28 cellular contexts compared by ENCODE assay signal in the genomic region with DNA sequence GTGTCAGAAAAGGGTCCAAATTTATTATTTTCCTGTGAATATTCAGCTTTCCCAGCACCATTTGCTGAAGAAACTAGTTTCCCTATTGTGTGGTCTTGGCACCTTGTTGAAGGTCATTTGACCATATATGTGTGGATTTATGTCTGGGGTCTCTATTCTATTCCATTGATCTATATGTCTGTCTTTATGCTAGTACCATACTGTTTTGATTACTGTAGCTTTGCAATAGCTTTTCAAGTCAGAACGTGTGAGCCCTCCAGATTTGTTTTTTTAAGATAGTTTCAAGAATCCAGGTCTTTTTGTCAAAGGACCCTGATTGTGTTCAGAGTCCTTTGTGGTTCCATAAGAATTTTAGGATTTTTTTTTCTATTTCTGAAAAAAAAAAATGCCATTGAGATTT.
"Had no signal": no experiment of that assay in that cellular context is flagged by ENCODE, and none has a peak within 500 bp of the region (broad histone marks: within the 10 kb centered on the region; RNA-seq: fewer than 3 reads in every experiment).

No MANE protein-coding gene starts in this region.

- H3K36me3 Mint-ChIP-seq: stimulated activated effector memory CD8-positive, alpha-beta T cell treated with anti-CD3 and anti-CD28 coated beads, Interleukin-12 subunit alpha, Interleukin-12 subunit beta, amount 100 ng/mL, for 72 hours had no signal

- H3K36me3 ChIP-seq: neural progenitor cell, ovary, right lobe of liver, sigmoid colon, stomach, thoracic aorta, thyroid gland, tibial nerve, upper lobe of left lung, vagina had no signal

- H3K4me1 ChIP-seq: parathyroid adenoma, psoas muscle, right lobe of liver, sigmoid colon, thyroid gland, tibial nerve, upper lobe of left lung, vagina had no signal

- H3K9ac ChIP-seq: neural progenitor cell, parathyroid adenoma had no signal

- H3K27me3 Mint-ChIP-seq: progenitor cell of endocrine pancreas had no signal

- H3K4me1 Mint-ChIP-seq: nephron; stimulated activated effector memory CD8-positive, alpha-beta T cell treated with anti-CD3 and anti-CD28 coated beads, Interleukin-12 subunit alpha, Interleukin-12 subunit beta, amount 100 ng/mL, for 72 hours; stimulated activated naive B cell treated with anti-CD40 and anti-IgM and Interleukin-4, amounts not matched to agents 10 μg/mL and 1 μg/mL and 100 μg/mL, for 72 hours had no signal

- H3K27ac Mint-ChIP-seq: nephron; neural progenitor cell; progenitor cell of endocrine pancreas; stimulated activated effector memory CD8-positive, alpha-beta T cell treated with anti-CD3 and anti-CD28 coated beads, Interleukin-12 subunit alpha, Interleukin-12 subunit beta, amount 100 ng/mL, for 72 hours; stimulated activated naive B cell treated with anti-CD40 and anti-IgM and Interleukin-4, amounts not matched to agents 10 μg/mL and 1 μg/mL and 100 μg/mL, for 72 hours; stimulated activated naive CD8-positive, alpha-beta T cell treated with anti-CD3 and anti-CD28 coated beads, Interleukin-15, Interleukin-2, amounts not matched to agents 100 ng/mL and 50 ng/mL, for 24 hours had no signal

- DNase-seq: occipital lobe; ovary; posterior cingulate gyrus; psoas muscle; right cardiac atrium; right lobe of liver; sigmoid colon; small intestine; stimulated activated CD4-positive, alpha-beta T cell treated with anti-CD3 and anti-CD28 coated beads, Interleukin-15, amount 100 ng/mL, for 24 hours; stimulated activated CD4-positive, alpha-beta T cell treated with anti-CD3 and anti-CD28 coated beads, Interleukin-2, amount 100 ng/mL, for 24 hours; stimulated activated CD4-positive, alpha-beta T cell treated with anti-CD3 and anti-CD28 coated beads, Interleukin-2, amount 100 ng/mL, for 48 hours; stimulated activated CD4-positive, alpha-beta T cell treated with anti-CD3 and anti-CD28 coated beads, Interleukin-4, amount 100 ng/mL, for 24 hours; stimulated activated naive B cell treated with anti-CD40 and anti-IgM and Interleukin-4, amounts not matched to agents 10 μg/mL and 1 μg/mL and 100 μg/mL, for 72 hours; stimulated activated naive CD4-positive, alpha-beta T cell treated with Interleukin-2 at 50 U/mL for 16 hours; stomach; thyroid gland; trophoblast cell; upper lobe of left lung had no signal

- H3K4me2 ChIP-seq: neural progenitor cell had no signal

- ATAC-seq: psoas muscle; right cardiac atrium; right lobe of liver; stimulated activated effector memory CD8-positive, alpha-beta T cell treated with anti-CD3 and anti-CD28 coated beads, Interleukin-12 subunit alpha, Interleukin-12 subunit beta, amount 100 ng/mL, for 72 hours; stimulated activated naive B cell treated with anti-CD40 and anti-IgM and Interleukin-4, amounts not matched to agents 10 μg/mL and 1 μg/mL and 100 μg/mL, for 72 hours had no signal

- H3K4me3 ChIP-seq: neural progenitor cell, ovary, psoas muscle, right lobe of liver, sigmoid colon, stomach, thoracic aorta, thyroid gland, tibial nerve, upper lobe of left lung, vagina had no signal

- H2AFZ ChIP-seq: neural progenitor cell, parathyroid adenoma had no signal

- H3K9me3 Mint-ChIP-seq: stimulated activated effector memory CD8-positive, alpha-beta T cell treated with anti-CD3 and anti-CD28 coated beads, Interleukin-12 subunit alpha, Interleukin-12 subunit beta, amount 100 ng/mL, for 72 hours; stimulated activated naive CD8-positive, alpha-beta T cell treated with anti-CD3 and anti-CD28 coated beads, Interleukin-15, Interleukin-2, amounts not matched to agents 100 ng/mL and 50 ng/mL, for 24 hours had no signal

- H3K4me3 Mint-ChIP-seq: nephron; neural progenitor cell; stimulated activated effector memory CD8-positive, alpha-beta T cell treated with anti-CD3 and anti-CD28 coated beads, Interleukin-12 subunit alpha, Interleukin-12 subunit beta, amount 100 ng/mL, for 72 hours; stimulated activated naive B cell treated with anti-CD40 and anti-IgM and Interleukin-4, amounts not matched to agents 10 μg/mL and 1 μg/mL and 100 μg/mL, for 72 hours; stimulated activated naive CD8-positive, alpha-beta T cell treated with anti-CD3 and anti-CD28 coated beads, Interleukin-15, Interleukin-2, amounts not matched to agents 100 ng/mL and 50 ng/mL, for 24 hours had no signal

- FAIRE-seq: small intestine, urothelium cell line had no signal

- H3K9me3 ChIP-seq: ovary, right lobe of liver, thoracic aorta, thyroid gland, vagina had no signal

- H3K27me3 ChIP-seq: neural progenitor cell, ovary, right lobe of liver, sigmoid colon, stomach, thyroid gland, tibial nerve, upper lobe of left lung, vagina had no signal

- H3K27ac ChIP-seq: neural progenitor cell, ovary, parathyroid adenoma, psoas muscle, right lobe of liver, sigmoid colon, stomach, thoracic aorta, thyroid gland, tibial nerve, upper lobe of left lung, vagina had no signal

- H3K79me2 ChIP-seq: parathyroid adenoma had no signal
